ENCODE assay signal across 26 cellular contexts in genomic region chr15:74882528-74882927, GRCh38.
"Had no signal": no experiment of that assay in that cellular context is flagged by ENCODE, and none has a peak within 500 bp of the region (broad histone marks: within the 10 kb centered on the region; RNA-seq: fewer than 3 reads in every experiment).

No MANE protein-coding gene starts in this region.

- DNase-seq: activated CD4-positive, alpha-beta memory T cell treated with anti-CD3 and anti-CD28 coated beads, Interleukin-2, amount 10 ng/mL, durations not matched to agents 7 days and 5 days; activated CD4-positive, alpha-beta T cell treated with anti-CD3 and anti-CD28 coated beads for 36 hours; activated CD4-positive, alpha-beta T cell treated with anti-CD3 and anti-CD28 coated beads, Interleukin-2, amount 50 U/mL, for 1 hour; activated CD4-positive, CD25-positive, alpha-beta regulatory T cell; activated gamma-delta T cell treated with Interleukin-2 at 50 U/mL for 16 hours; activated naive CD4-positive, alpha-beta T cell treated with anti-CD3 and anti-CD28 coated beads, Interleukin-2, amount 10 ng/mL, durations not matched to agents 7 days and 5 days; activated T-cell treated with anti-CD3 and anti-CD28 coated beads for 4 hours; activated T-cell treated with anti-CD3 and anti-CD28 coated beads, Interleukin-2, amount 50 U/mL, for 72 hours; amniotic stem cell; body of pancreas; central memory CD4-positive, alpha-beta T cell; Kasumi-1; KBM-7; NCI-H1048; NCI-H146; NCI-H187 treated with DMSO at 0.1 percent for 48 hours; NCI-H2107; NCI-H345; NCI-H510A; NCI-H526 treated with DMSO at 0.1 percent for 48 hours; NCI-H82; T-cell had no signal

- H3K4me3 Mint-ChIP-seq: activated CD4-positive, alpha-beta memory T cell treated with anti-CD3 and anti-CD28 coated beads, Interleukin-2, amount 10 ng/mL, durations not matched to agents 7 days and 5 days; activated CD4-positive, alpha-beta T cell treated with anti-CD3 and anti-CD28 coated beads for 36 hours; activated naive CD4-positive, alpha-beta T cell treated with anti-CD3 and anti-CD28 coated beads, Interleukin-2, amount 10 ng/mL, durations not matched to agents 7 days and 5 days; activated T-cell treated with anti-CD3 and anti-CD28 coated beads, Interleukin-2, amount 50 U/mL, for 72 hours; T-cell had no signal

- H3K27me3 ChIP-seq: ascending aorta, body of pancreas had no signal

- H3K27ac ChIP-seq: ascending aorta, body of pancreas, SK-N-MC, VCaP had no signal

- H3K4me1 ChIP-seq: ascending aorta, body of pancreas had no signal

- H3K9me3 ChIP-seq: ascending aorta, body of pancreas had no signal

- ATAC-seq: activated CD4-positive, alpha-beta T cell treated with anti-CD3 and anti-CD28 coated beads for 36 hours; activated T-cell treated with anti-CD3 and anti-CD28 coated beads, Interleukin-2, amount 50 U/mL, for 72 hours; body of pancreas; T-cell had no signal

- H3K4me1 Mint-ChIP-seq: activated CD4-positive, alpha-beta T cell treated with anti-CD3 and anti-CD28 coated beads for 36 hours had no signal

- H3K9me3 Mint-ChIP-seq: activated T-cell treated with anti-CD3 and anti-CD28 coated beads, Interleukin-2, amount 50 U/mL, for 72 hours; T-cell had no signal

- H3K27me3 Mint-ChIP-seq: activated CD4-positive, alpha-beta memory T cell treated with anti-CD3 and anti-CD28 coated beads, Interleukin-2, amount 10 ng/mL, durations not matched to agents 7 days and 5 days; activated CD4-positive, alpha-beta T cell treated with anti-CD3 and anti-CD28 coated beads for 36 hours; T-cell had no signal

- H3K27ac Mint-ChIP-seq: activated CD4-positive, alpha-beta memory T cell treated with anti-CD3 and anti-CD28 coated beads, Interleukin-2, amount 10 ng/mL, durations not matched to agents 7 days and 5 days; activated CD4-positive, alpha-beta T cell treated with anti-CD3 and anti-CD28 coated beads for 36 hours; activated naive CD4-positive, alpha-beta T cell treated with anti-CD3 and anti-CD28 coated beads, Interleukin-2, amount 10 ng/mL, durations not matched to agents 7 days and 5 days; activated T-cell treated with anti-CD3 and anti-CD28 coated beads, Interleukin-2, amount 50 U/mL, for 72 hours; activated T-helper 2 cell treated with anti-CD3 and anti-CD28 coated beads, Interferon-gamma antibody, Interleukin-2, Interleukin-4, amounts not matched to agents 10 μg/mL and 5 μg/mL and 100 μg/mL, durations not matched to agents 14 hours and 24 hours and 36 hours; T-cell had no signal

- H3K4me3 ChIP-seq: ascending aorta, body of pancreas, SK-N-MC had no signal

- H3K36me3 Mint-ChIP-seq: activated naive CD4-positive, alpha-beta T cell treated with anti-CD3 and anti-CD28 coated beads, Interleukin-2, amount 10 ng/mL, durations not matched to agents 7 days and 5 days; T-cell had no signal

- H3K36me3 ChIP-seq: ascending aorta had no signal
